30 cellular contexts compared by ENCODE assay signal in genomic region chr6:6596929-6597328, GRCh38. TPM values are rescaled to one million over a fixed set of nuclear protein-coding genes. Genes with fewer than 3 reads are reported as not detected.
DNase-seq lines count a peak whose midpoint lies in the region; ATAC-seq and TF ChIP-seq lines count a peak whose summit lies in the region.
"Had no signal": no experiment of that assay in that cellular context is flagged by ENCODE, and none has a peak within 500 bp of the region (broad histone marks: within the 10 kb centered on the region; RNA-seq: fewer than 3 reads in every experiment).

No MANE protein-coding gene starts in this region.

- no peak overlapping the region for H3K27ac ChIP-seq in CD4-positive, alpha-beta memory T cell (ENCODE audit: low read depth, low read length)
- H3K27ac ChIP-seq in esophagus muscularis mucosa (replicated peaks in 1 of 4) (peak overlapping the region in 1 of 4 donors; percentile 7), psoas muscle (peak overlapping the region; percentile 23)
- H3K27ac ChIP-seq: colonic mucosa, KMS-11, RWPE1, skin epidermis, stomach had no signal

- no peak for TF ChIP-seq POLR2A in esophagus muscularis mucosa (IDR thresholded peaks at IDR 0.05; ENCODE audit: low read depth)

- peaks cover 9% of the 10 kb centered on the region for H3K9me3 Mint-ChIP-seq in activated CD8-positive, alpha-beta T cell treated with anti-CD3 and anti-CD28 coated beads, Interleukin-2, amount 10 ng/mL, durations not matched to agents 7 days and 5 days (ENCODE audit: insufficient read depth)
- H3K9me3 Mint-ChIP-seq in activated CD8-positive, alpha-beta T cell treated with anti-CD3 and anti-CD28 coated beads for 36 hours, result no peaks in the 10 kb centered on the region
- peaks cover 0 to 3% (median 0%) of the 10 kb centered on the region in 8 donors for H3K9me3 Mint-ChIP-seq in CD4-positive, alpha-beta memory T cell
- H3K9me3 Mint-ChIP-seq in activated T-cell treated with anti-CD3 and anti-CD28 coated beads, Interleukin-2, amount 50 U/mL, for 24 hours, result no peaks in the 10 kb centered on the region
- H3K9me3 Mint-ChIP-seq: activated naive CD4-positive, alpha-beta T cell treated with anti-CD3 and anti-CD28 coated beads for 36 hours; T-helper 2 cell treated with Interferon-gamma antibody and Interleukin-4, amounts not matched to agents 5 μg/mL and 100 μg/mL, for 36 hours had no signal

- H3K27me3 Mint-ChIP-seq in activated CD8-positive, alpha-beta T cell treated with anti-CD3 and anti-CD28 coated beads, Interleukin-2, amount 10 ng/mL, durations not matched to agents 7 days and 5 days (ENCODE audit: low read depth), result no peaks in the 10 kb centered on the region
- no peaks in the 10 kb centered on the region for H3K27me3 Mint-ChIP-seq in activated CD8-positive, alpha-beta T cell treated with anti-CD3 and anti-CD28 coated beads for 36 hours
- peaks cover 0 to 4% of the 10 kb centered on the region in 2 donors for H3K27me3 Mint-ChIP-seq in CD4-positive, alpha-beta memory T cell
- H3K27me3 Mint-ChIP-seq in activated T-cell treated with anti-CD3 and anti-CD28 coated beads, Interleukin-2, amount 50 U/mL, for 24 hours, result no peaks in the 10 kb centered on the region

- H3K36me3 Mint-ChIP-seq in activated CD8-positive, alpha-beta T cell treated with anti-CD3 and anti-CD28 coated beads, Interleukin-2, amount 10 ng/mL, durations not matched to agents 7 days and 5 days (ENCODE audit: low read depth), result peaks cover 28% of the 10 kb centered on the region
- no peaks in the 10 kb centered on the region for H3K36me3 Mint-ChIP-seq in activated CD8-positive, alpha-beta T cell treated with anti-CD3 and anti-CD28 coated beads for 36 hours (ENCODE audit: low read depth)
- no peaks in the 10 kb centered on the region for H3K36me3 Mint-ChIP-seq in CD4-positive, alpha-beta memory T cell
- no peaks in the 10 kb centered on the region for H3K36me3 Mint-ChIP-seq in activated T-cell treated with anti-CD3 and anti-CD28 coated beads, Interleukin-2, amount 50 U/mL, for 24 hours (ENCODE audit: low read depth)

- no peak overlapping the region for H3K4me3 Mint-ChIP-seq in activated CD8-positive, alpha-beta T cell treated with anti-CD3 and anti-CD28 coated beads, Interleukin-2, amount 10 ng/mL, durations not matched to agents 7 days and 5 days
- no peak overlapping the region for H3K4me3 Mint-ChIP-seq in activated CD8-positive, alpha-beta T cell treated with anti-CD3 and anti-CD28 coated beads for 36 hours
- H3K4me3 Mint-ChIP-seq in CD4-positive, alpha-beta memory T cell, result peak overlapping the region in 1 of 8 donors; percentile 40
- H3K4me3 Mint-ChIP-seq in activated T-cell treated with anti-CD3 and anti-CD28 coated beads, Interleukin-2, amount 50 U/mL, for 24 hours, result no peak overlapping the region
- H3K4me3 Mint-ChIP-seq: activated CD8-positive, alpha-beta memory T cell treated with anti-CD3 and anti-CD28 coated beads, Interleukin-2, amount 10 ng/mL, durations not matched to agents 7 days and 5 days; activated naive CD4-positive, alpha-beta T cell treated with anti-CD3 and anti-CD28 coated beads for 36 hours; T-helper 2 cell treated with Interferon-gamma antibody and Interleukin-4, amounts not matched to agents 5 μg/mL and 100 μg/mL, for 36 hours had no signal

- peaks cover 47% of the 10 kb centered on the region for H3K4me1 Mint-ChIP-seq in activated CD8-positive, alpha-beta T cell treated with anti-CD3 and anti-CD28 coated beads, Interleukin-2, amount 10 ng/mL, durations not matched to agents 7 days and 5 days (ENCODE audit: low read depth)
- H3K4me1 Mint-ChIP-seq in activated CD8-positive, alpha-beta T cell treated with anti-CD3 and anti-CD28 coated beads for 36 hours (ENCODE audit: low read depth), result peaks cover 29% of the 10 kb centered on the region
- peaks cover 21 to 43% (median 30%) of the 10 kb centered on the region in 4 donors for H3K4me1 Mint-ChIP-seq in CD4-positive, alpha-beta memory T cell
- peaks cover 35% of the 10 kb centered on the region for H3K4me1 Mint-ChIP-seq in activated T-cell treated with anti-CD3 and anti-CD28 coated beads, Interleukin-2, amount 50 U/mL, for 24 hours (ENCODE audit: low read depth)

- no peaks in the 10 kb centered on the region for H3K27me3 ChIP-seq in CD4-positive, alpha-beta memory T cell (ENCODE audit: insufficient read depth, low read length)
- H3K27me3 ChIP-seq in esophagus muscularis mucosa (no peaks in the 10 kb centered on the region), psoas muscle (ENCODE audit: insufficient read depth in 3 of 3, low read length in 2 of 3) (no peaks in the 10 kb centered on the region)
- H3K27me3 ChIP-seq: colonic mucosa, stomach, tibial nerve had no signal

- no peaks in the 10 kb centered on the region for H3K9me3 ChIP-seq in CD4-positive, alpha-beta memory T cell (ENCODE audit: control insufficient read depth in 1 of 2, low read length in 2 of 2)
- H3K9me3 ChIP-seq in esophagus muscularis mucosa (no peaks in the 10 kb centered on the region), psoas muscle (no peaks in the 10 kb centered on the region)
- H3K9me3 ChIP-seq: colonic mucosa, SK-N-SH, stomach, tibial nerve had no signal

- CTCF ChIA-PET in activated CD8-positive, alpha-beta T cell treated with anti-CD3 and anti-CD28 coated beads, Interleukin-2, amount 10 ng/mL, durations not matched to agents 7 days and 5 days (lab: Charles Lee), result interaction anchor here (1.3 to 1.6 kb wide), 2 partner anchors 12 to 13 kb away, joined by 3 to 4 read pairs; no protein-coding TSS in a partner anchor
- CTCF ChIA-PET in activated CD8-positive, alpha-beta T cell treated with anti-CD3 and anti-CD28 coated beads for 36 hours (lab: Charles Lee), result interaction anchor here (0.9 to 2.2 kb wide), 3 partner anchors 10 to 80 kb away, joined by 3 to 7 read pairs (median 3); no protein-coding TSS in a partner anchor
- CTCF ChIA-PET in CD4-positive, alpha-beta memory T cell (lab: Charles Lee; ENCODE audit: partially characterized antibody), result no interaction called here
- CTCF ChIA-PET in HEK293T (lab: Yijun Ruan, JAX), result no interaction called here

- TF ChIP-seq EP300 in esophagus muscularis mucosa (IDR thresholded peaks at IDR 0.05), result no peak

- intact Hi-C loops in activated CD8-positive, alpha-beta T cell treated with anti-CD3 and anti-CD28 coated beads for 36 hours (cut with micrococcal nuclease), result no loop called here
- intact Hi-C loops in CD4-positive, alpha-beta memory T cell (cut with micrococcal nuclease), result no loop called here
- intact Hi-C loops in esophagus muscularis mucosa (cut with DNase I), result no loop called here
- intact Hi-C loops in psoas muscle (cut with DNase I), result no loop called here

- TF ChIP-seq CTCF in activated CD8-positive, alpha-beta T cell treated with anti-CD3 and anti-CD28 coated beads for 36 hours (IDR thresholded peaks at IDR 0.05), result no peak
- TF ChIP-seq CTCF in esophagus muscularis mucosa (IDR thresholded peaks at IDR 0.05) (no peak), psoas muscle (IDR thresholded peaks at IDR 0.05) (no peak)

- 68% methylated on average over 6 of the region's 7 CpGs for WGBS in esophagus muscularis mucosa
- 55 to 76% (median 61%) methylated on average over 7 of the region's 7 CpGs for WGBS in psoas muscle, 3 donors

- H3K4me1 ChIP-seq in CD4-positive, alpha-beta memory T cell (ENCODE audit: insufficient read depth, low read length), result peaks cover 29% of the 10 kb centered on the region
- H3K4me1 ChIP-seq in esophagus muscularis mucosa, result peaks cover 0 to 36% (median 1%) of the 10 kb centered on the region in 4 donors
- no peaks in the 10 kb centered on the region for H3K4me1 ChIP-seq in psoas muscle
- H3K4me1 ChIP-seq: colonic mucosa had no signal

- no peak for ATAC-seq in activated CD8-positive, alpha-beta T cell treated with anti-CD3 and anti-CD28 coated beads, Interleukin-2, amount 10 ng/mL, durations not matched to agents 7 days and 5 days
- ATAC-seq in activated CD8-positive, alpha-beta T cell treated with anti-CD3 and anti-CD28 coated beads for 36 hours, result no peak
- ATAC-seq in psoas muscle, result no peak
- ATAC-seq: activated CD8-positive, alpha-beta memory T cell treated with anti-CD3 and anti-CD28 coated beads, Interleukin-2, amount 10 ng/mL, durations not matched to agents 7 days and 5 days had no signal

- peak; percentile 10 for DNase-seq in activated CD8-positive, alpha-beta T cell treated with anti-CD3 and anti-CD28 coated beads, Interleukin-2, amount 10 ng/mL, durations not matched to agents 7 days and 5 days
- DNase-seq in activated CD8-positive, alpha-beta T cell treated with anti-CD3 and anti-CD28 coated beads for 36 hours, result no peak
- no peak for DNase-seq in CD4-positive, alpha-beta memory T cell
- peak; percentile 53 for DNase-seq in esophagus muscularis mucosa (ENCODE audit: extremely low spot score)
- no peak for DNase-seq in psoas muscle
- no peak for DNase-seq in HEK293T (ENCODE audit: extremely low spot score)
- no peak for DNase-seq in SKM-1 (lab: John Stamatoyannopoulos, UW; ENCODE audit: unreplicated experiment)
- DNase-seq in activated T-cell treated with anti-CD3 and anti-CD28 coated beads, Interleukin-2, amount 50 U/mL, for 24 hours, result no peak
- DNase-seq: activated CD4-positive, alpha-beta T cell treated with anti-CD3 and anti-CD28 coated beads for 48 hours; activated CD8-positive, alpha-beta memory T cell treated with anti-CD3 and anti-CD28 coated beads, Interleukin-2, amount 10 ng/mL, durations not matched to agents 7 days and 5 days; AML-193; colonic mucosa; DND-41; foreskin fibroblast; HCEC 1CT; kidney glomerular epithelial cell; MV-4-11; NCI-H146; NCI-H446; NCI-H82; SK-N-SH; stomach had no signal

- no peak overlapping the region for H3K4me3 ChIP-seq in CD4-positive, alpha-beta memory T cell (ENCODE audit: low read length in 2 of 2)
- no peak overlapping the region for H3K4me3 ChIP-seq in esophagus muscularis mucosa
- H3K4me3 ChIP-seq in psoas muscle, result no peak overlapping the region
- H3K4me3 ChIP-seq: colonic mucosa, skin epidermis, stomach, tibial nerve had no signal

- H3K27ac Mint-ChIP-seq in activated CD8-positive, alpha-beta T cell treated with anti-CD3 and anti-CD28 coated beads, Interleukin-2, amount 10 ng/mL, durations not matched to agents 7 days and 5 days, result no peak overlapping the region
- no peak overlapping the region for H3K27ac Mint-ChIP-seq in activated CD8-positive, alpha-beta T cell treated with anti-CD3 and anti-CD28 coated beads for 36 hours
- H3K27ac Mint-ChIP-seq in CD4-positive, alpha-beta memory T cell, result peak overlapping the region in 5 of 7 donors; percentile 22 to 67 (median 38)
- H3K27ac Mint-ChIP-seq in activated T-cell treated with anti-CD3 and anti-CD28 coated beads, Interleukin-2, amount 50 U/mL, for 24 hours, result no peak overlapping the region
- H3K27ac Mint-ChIP-seq: activated CD8-positive, alpha-beta memory T cell treated with anti-CD3 and anti-CD28 coated beads, Interleukin-2, amount 10 ng/mL, durations not matched to agents 7 days and 5 days; activated naive CD4-positive, alpha-beta T cell treated with anti-CD3 and anti-CD28 coated beads for 36 hours; progenitor cell of endocrine pancreas had no signal

- POLR2A ChIA-PET in activated CD8-positive, alpha-beta T cell treated with anti-CD3 and anti-CD28 coated beads, Interleukin-2, amount 10 ng/mL, durations not matched to agents 7 days and 5 days (lab: Charles Lee), result no interaction called here
- POLR2A ChIA-PET in activated CD8-positive, alpha-beta T cell treated with anti-CD3 and anti-CD28 coated beads for 36 hours (lab: Charles Lee), result interaction anchor here (1.2 kb wide), 1 partner anchor 8 kb away, joined by 6 read pairs; the partner anchor contains the start of gene LY86
- POLR2A ChIA-PET in CD4-positive, alpha-beta memory T cell (lab: Charles Lee; ENCODE audit: partially characterized antibody), result interaction anchor here (1.2 to 1.6 kb wide), 2 partner anchors 13 to 17 kb away, joined by 4 to 10 read pairs; no protein-coding TSS in a partner anchor
- POLR2A ChIA-PET in HEK293T (lab: Yijun Ruan, JAX), result no interaction called here

- H3K36me3 ChIP-seq in CD4-positive, alpha-beta memory T cell (ENCODE audit: insufficient read depth, low read length), result no peaks in the 10 kb centered on the region
- H3K36me3 ChIP-seq in esophagus muscularis mucosa (no peaks in the 10 kb centered on the region), psoas muscle (ENCODE audit: insufficient read depth in 1 of 2, low read depth in 1 of 2) (no peaks in the 10 kb centered on the region)
- H3K36me3 ChIP-seq: colonic mucosa, stomach, tibial nerve had no signal

RNA-seq across cellular contexts. Expression of gene LY86, which starts 8.4 kb away (rescaled TPM):
- 1 to 10 TPM; 1.9 to 2.9 TPM for total RNA-seq in activated CD8-positive, alpha-beta T cell treated with anti-CD3 and anti-CD28 coated beads, Interleukin-2, amount 10 ng/mL, durations not matched to agents 7 days and 5 days
- total RNA-seq in activated CD8-positive, alpha-beta T cell treated with anti-CD3 and anti-CD28 coated beads for 36 hours, result under 1 TPM in 1 of 2 experiments, not detected in 1; 0.32 TPM
- total RNA-seq in CD4-positive, alpha-beta memory T cell, result 1 to 10 TPM; 1.0 to 1.5 TPM
- polyA plus RNA-seq in CD4-positive, alpha-beta memory T cell, result 1 to 10 TPM; 1.5 to 4.6 TPM
- total RNA-seq in esophagus muscularis mucosa (1 to 10 TPM; 1.2 to 1.8 (median 1.3) TPM), psoas muscle (1 to 10 TPM in 1 of 4 donors, under 1 TPM in 3; 0.39 to 1.3 (median 0.49) TPM)
- polyA plus RNA-seq in psoas muscle, result under 1 TPM; 0.18 to 0.42 (median 0.27) TPM
- total RNA-seq: bronchial epithelial cell, progenitor cell of endocrine pancreas had no signal
- polyA plus RNA-seq: SK-N-SH had no signal

Comparison
In these comparisons a context has a peak if more than half of its experiments do, and no peak if none do; other contexts are left out.
1. DNase-seq: peak in activated CD8-positive, alpha-beta T cell treated with anti-CD3 and anti-CD28 coated beads, Interleukin-2, amount 10 ng/mL, durations not matched to agents 7 days and 5 days (single experiment) and esophagus muscularis mucosa (single experiment); none in activated CD8-positive, alpha-beta T cell treated with anti-CD3 and anti-CD28 coated beads for 36 hours (single experiment), CD4-positive, alpha-beta memory T cell (0 of 5), psoas muscle (0 of 2), HEK293T (single experiment), SKM-1 (single experiment) and activated T-cell treated with anti-CD3 and anti-CD28 coated beads, Interleukin-2, amount 50 U/mL, for 24 hours (single experiment).
2. POLR2A ChIA-PET loops: an anchor here in activated CD8-positive, alpha-beta T cell treated with anti-CD3 and anti-CD28 coated beads for 36 hours (1.2 kb wide) and CD4-positive, alpha-beta memory T cell (1.2 to 1.6 kb wide); none called in activated CD8-positive, alpha-beta T cell treated with anti-CD3 and anti-CD28 coated beads, Interleukin-2, amount 10 ng/mL, durations not matched to agents 7 days and 5 days and HEK293T.
3. H3K27ac Mint-ChIP-seq: peak in CD4-positive, alpha-beta memory T cell (5 of 7); none in activated CD8-positive, alpha-beta T cell treated with anti-CD3 and anti-CD28 coated beads, Interleukin-2, amount 10 ng/mL, durations not matched to agents 7 days and 5 days (single experiment), activated CD8-positive, alpha-beta T cell treated with anti-CD3 and anti-CD28 coated beads for 36 hours (single experiment) and activated T-cell treated with anti-CD3 and anti-CD28 coated beads, Interleukin-2, amount 50 U/mL, for 24 hours (single experiment).
4. CTCF ChIA-PET loops: an anchor here in activated CD8-positive, alpha-beta T cell treated with anti-CD3 and anti-CD28 coated beads, Interleukin-2, amount 10 ng/mL, durations not matched to agents 7 days and 5 days (1.3 to 1.6 kb wide) and activated CD8-positive, alpha-beta T cell treated with anti-CD3 and anti-CD28 coated beads for 36 hours (0.9 to 2.2 kb wide); none called in CD4-positive, alpha-beta memory T cell and HEK293T.